1 cellular context compared by ENCODE assay signal in genomic region chr15:95850837-95851236, GRCh38.
TF ChIP-seq lines count a peak whose summit lies in the region.

No MANE protein-coding gene starts in this region.

TF ChIP-seq in SK-N-SH treated with all-trans-retinoic acid at 6 μM for 48 hours, 23 proteins besides CTCF, POLR2A, EP300 and RAD21 (continued from another document):
- no peak for TF ChIP-seq PATZ1 (CRISPR knock-in tag; IDR thresholded peaks at IDR 0.05; ENCODE audit: borderline replicate concordance)
- no peak for TF ChIP-seq ZNF8 (CRISPR knock-in tag; IDR thresholded peaks at IDR 0.05)
- no peak for TF ChIP-seq ZFP3 (CRISPR knock-in tag; IDR thresholded peaks at IDR 0.05)
- TF ChIP-seq ZC3H10 (CRISPR knock-in tag; IDR thresholded peaks at IDR 0.05): no peak
- TF ChIP-seq RARB (CRISPR knock-in tag; IDR thresholded peaks at IDR 0.05): no peak
- TF ChIP-seq TSHZ2 (CRISPR knock-in tag; IDR thresholded peaks at IDR 0.05): no peak
- no peak for TF ChIP-seq CSRNP3 (CRISPR knock-in tag; IDR thresholded peaks at IDR 0.05)
- no peak for TF ChIP-seq ISL1 (CRISPR knock-in tag; IDR thresholded peaks at IDR 0.05)
- TF ChIP-seq ZNF70 (CRISPR knock-in tag; IDR thresholded peaks at IDR 0.05): no peak
- no peak for TF ChIP-seq OSR1 (CRISPR knock-in tag; IDR thresholded peaks at IDR 0.05)
- TF ChIP-seq ARNTL (CRISPR knock-in tag; IDR thresholded peaks at IDR 0.05; ENCODE audit: borderline replicate concordance, low read depth): no peak
